14 cellular contexts compared by ENCODE assay signal in the genomic region with DNA sequence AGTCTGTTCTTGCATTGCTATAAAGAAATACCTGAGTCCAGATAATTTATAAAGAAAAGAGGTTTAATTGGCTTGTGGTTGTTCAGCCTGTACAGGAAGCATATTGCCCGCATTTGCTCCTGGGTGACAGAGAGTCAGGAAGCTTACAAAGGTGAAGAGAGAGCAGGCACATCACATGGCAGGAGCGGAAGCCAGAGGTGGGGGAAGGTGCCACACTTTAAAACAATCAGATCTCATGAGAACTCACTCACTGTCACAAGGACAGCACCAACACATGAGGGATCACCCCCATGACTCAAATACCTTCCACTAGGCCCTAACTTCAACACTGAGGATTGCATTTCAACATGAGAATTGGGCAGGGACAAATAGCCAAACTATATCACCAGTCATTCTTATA.
DNase-seq lines count a peak whose midpoint lies in the region; ATAC-seq and TF ChIP-seq lines count a peak whose summit lies in the region.
"Had no signal": no experiment of that assay in that cellular context is flagged by ENCODE, and none has a peak within 500 bp of the region (broad histone marks: within the 10 kb centered on the region; RNA-seq: fewer than 3 reads in every experiment).

No MANE protein-coding gene starts in this region.

- no peak overlapping the region for H3K27ac ChIP-seq in CD8-positive, alpha-beta T cell (ENCODE audit: low read depth, low read length)
- H3K27ac ChIP-seq in mesenchymal stem cell (ENCODE audit: low read length, poor library complexity, severe bottlenecking) = no peak overlapping the region
- no peak overlapping the region for H3K27ac ChIP-seq in brain microvascular endothelial cell
- H3K27ac ChIP-seq: RWPE1 had no signal

- CTCF ChIA-PET in CD8-positive, alpha-beta T cell (lab: Charles Lee) = interaction anchor here (0.8 to 1.5 kb wide), 4 partner anchors 9 to 91 kb away, joined by 3 to 4 read pairs (median 4); no protein-coding TSS in a partner anchor

- H3K4me2 ChIP-seq in mesenchymal stem cell (ENCODE audit: low read length, poor library complexity, severe bottlenecking) = no peak overlapping the region

- H2AK5ac ChIP-seq in mesenchymal stem cell (ENCODE audit: low read length, severe bottlenecking) = no peak overlapping the region

- no peaks in the 10 kb centered on the region for H3K9me3 ChIP-seq in CD8-positive, alpha-beta T cell (ENCODE audit: low read length)
- H3K9me3 ChIP-seq in T-helper 17 cell (ENCODE audit: control insufficient read depth, low read length, poor library complexity, severe bottlenecking) = no peaks in the 10 kb centered on the region
- no peaks in the 10 kb centered on the region for H3K9me3 ChIP-seq in mesenchymal stem cell (ENCODE audit: control insufficient read depth, low read length)

- no peak overlapping the region for H2BK15ac ChIP-seq in mesenchymal stem cell (ENCODE audit: low read depth, poor library complexity, severe bottlenecking)

- H3K23ac ChIP-seq in mesenchymal stem cell (ENCODE audit: low read length in 2 of 2) = no peak overlapping the region

- in situ Hi-C loops in brain microvascular endothelial cell (cut with HindIII; ENCODE audit: low pct_ligation_motif_present, low sequenced_read_pairs) = no loop called here

- H2AFZ ChIP-seq in mesenchymal stem cell (ENCODE audit: low read depth, low read length) = no peak overlapping the region

- H4K91ac ChIP-seq in mesenchymal stem cell (ENCODE audit: low read length) = no peak overlapping the region

- H3K18ac ChIP-seq in mesenchymal stem cell (ENCODE audit: low read depth in 1 of 2, low read length in 2 of 2) = peak overlapping the region in 1 of 2 experiments; percentile 0

- H4K8ac ChIP-seq in mesenchymal stem cell (ENCODE audit: low read length) = no peak overlapping the region

- peak in 6 of 7 experiments; percentile 16 to 69 (median 36) for DNase-seq in CD8-positive, alpha-beta T cell
- DNase-seq in T-helper 17 cell = peak in 2 of 3 donors; percentile 11 to 12
- peak; percentile 20 for DNase-seq in activated T-helper 1 cell treated with Interleukin-2 at 50 U/mL for 16 hours (ENCODE audit: low read depth)
- DNase-seq in mesenchymal stem cell = no peak
- no peak for DNase-seq in foreskin fibroblast
- DNase-seq in brain microvascular endothelial cell = no peak
- no peak for DNase-seq in DMS79 treated with DMSO at 0.1 percent for 48 hours (lab: John Stamatoyannopoulos, UW)
- DNase-seq: DMS53, NCI-H1694, NCI-H526 treated with DMSO at 0.1 percent for 48 hours had no signal

- H3K9ac ChIP-seq in mesenchymal stem cell (ENCODE audit: low read length) = no peak overlapping the region

- no peak overlapping the region for H3K4me3 ChIP-seq in CD8-positive, alpha-beta T cell (ENCODE audit: low read depth, low read length)
- no peak overlapping the region for H3K4me3 ChIP-seq in mesenchymal stem cell (ENCODE audit: insufficient read depth in 1 of 2, low read depth in 1 of 2, low read length in 2 of 2)
- no peak overlapping the region for H3K4me3 ChIP-seq in foreskin fibroblast (ENCODE audit: low read depth in 1 of 2, low read length in 2 of 2)
- H3K4me3 ChIP-seq in brain microvascular endothelial cell (ENCODE audit: low read depth, low read length) = no peak overlapping the region

- H3K14ac ChIP-seq in mesenchymal stem cell (ENCODE audit: low read length in 2 of 2) = no peak overlapping the region

- H2BK12ac ChIP-seq in mesenchymal stem cell (ENCODE audit: low read length in 2 of 2) = peak overlapping the region; percentile 2 to 29

- H3K27me3 Mint-ChIP-seq in CD8-positive, alpha-beta T cell (ENCODE audit: low read depth) = no peaks in the 10 kb centered on the region
- H3K27me3 Mint-ChIP-seq in T-helper 17 cell = no peaks in the 10 kb centered on the region
- H3K27me3 Mint-ChIP-seq: dendritic cell treated with granulocyte-macrophage colony-stimulating factor and Interleukin-4, amounts not matched to agents 40 ng/mL and 50 ng/mL, for 4 days; stimulated activated memory B cell treated with anti-CD40 and anti-IgM and Interleukin-4, amounts not matched to agents 10 μg/mL and 1 μg/mL and 100 μg/mL, for 72 hours had no signal

- H3K9me3 Mint-ChIP-seq in CD8-positive, alpha-beta T cell = peaks cover 5% of the 10 kb centered on the region
- H3K9me3 Mint-ChIP-seq: dendritic cell treated with granulocyte-macrophage colony-stimulating factor and Interleukin-4, amounts not matched to agents 40 ng/mL and 50 ng/mL, for 4 days; stimulated activated memory B cell treated with anti-CD40 and anti-IgM and Interleukin-4, amounts not matched to agents 10 μg/mL and 1 μg/mL and 100 μg/mL, for 72 hours had no signal

- WGBS in mesenchymal stem cell = 91% methylated on average over 2 of the region's 2 CpGs

- no peaks in the 10 kb centered on the region for H3K27me3 ChIP-seq in CD8-positive, alpha-beta T cell (ENCODE audit: insufficient read depth, low read length)
- H3K27me3 ChIP-seq in mesenchymal stem cell (ENCODE audit: control insufficient read depth in 1 of 2, insufficient read depth in 1 of 2, low read length in 2 of 2) = no peaks in the 10 kb centered on the region
- no peaks in the 10 kb centered on the region for H3K27me3 ChIP-seq in brain microvascular endothelial cell (replicated peaks)

- H2BK5ac ChIP-seq in mesenchymal stem cell (ENCODE audit: low read depth, low read length, poor library complexity, severe bottlenecking) = no peak overlapping the region

- H3K79me1 ChIP-seq in mesenchymal stem cell (replicated peaks; ENCODE audit: low read length, poor library complexity, severe bottlenecking) = no peaks in the 10 kb centered on the region

- no peak for TF ChIP-seq CTCF in CD8-positive, alpha-beta T cell (IDR thresholded peaks at IDR 0.05)
- no peak for TF ChIP-seq CTCF in foreskin fibroblast (IDR thresholded peaks at IDR 0.05; ENCODE audit: low read depth, low read length)
- TF ChIP-seq CTCF in brain microvascular endothelial cell (IDR thresholded peaks at IDR 0.05; ENCODE audit: low read depth, low read length, missing control alignments) = no peak

- POLR2A ChIA-PET in CD8-positive, alpha-beta T cell (lab: Charles Lee) = interaction anchor here (1.5 kb wide), 1 partner anchor 24 kb away, joined by 3 read pairs; no protein-coding TSS in a partner anchor

- no peak overlapping the region for H3K4ac ChIP-seq in mesenchymal stem cell (ENCODE audit: low read depth in 1 of 2, low read length in 2 of 2)

- H3K4me3 Mint-ChIP-seq in CD8-positive, alpha-beta T cell = peak overlapping the region; percentile 57
- H3K4me3 Mint-ChIP-seq in T-helper 17 cell = peak overlapping the region; percentile 25
- H3K4me3 Mint-ChIP-seq: dendritic cell treated with granulocyte-macrophage colony-stimulating factor and Interleukin-4, amounts not matched to agents 40 ng/mL and 50 ng/mL, for 4 days; stimulated activated memory B cell treated with anti-CD40 and anti-IgM and Interleukin-4, amounts not matched to agents 10 μg/mL and 1 μg/mL and 100 μg/mL, for 72 hours had no signal

- H3K36me3 ChIP-seq in CD8-positive, alpha-beta T cell (ENCODE audit: insufficient read depth, low read length) = no peaks in the 10 kb centered on the region
- H3K36me3 ChIP-seq in mesenchymal stem cell (ENCODE audit: control insufficient read depth in 1 of 2, insufficient read depth in 2 of 2, low read depth in 1 of 2, low read length in 2 of 2) = no peaks in the 10 kb centered on the region
- no peaks in the 10 kb centered on the region for H3K36me3 ChIP-seq in brain microvascular endothelial cell (replicated peaks)

- peak; percentile 88 for ATAC-seq in CD8-positive, alpha-beta T cell
- ATAC-seq in T-helper 17 cell (peak; percentile 86), GM19035 (IDR thresholded peaks at IDR 0.05; ENCODE audit: unreplicated experiment) (no peak)
- ATAC-seq: stimulated activated memory B cell treated with anti-CD40 and anti-IgM and Interleukin-4, amounts not matched to agents 10 μg/mL and 1 μg/mL and 100 μg/mL, for 72 hours had no signal

- H3K36me3 Mint-ChIP-seq in CD8-positive, alpha-beta T cell = no peaks in the 10 kb centered on the region
- no peaks in the 10 kb centered on the region for H3K36me3 Mint-ChIP-seq in T-helper 17 cell (ENCODE audit: low read depth)
- H3K36me3 Mint-ChIP-seq: stimulated activated memory B cell treated with anti-CD40 and anti-IgM and Interleukin-4, amounts not matched to agents 10 μg/mL and 1 μg/mL and 100 μg/mL, for 72 hours had no signal

- intact Hi-C loops in CD8-positive, alpha-beta T cell (cut with DNase I, micrococcal nuclease) = loop anchor here in 1 of 2 experiments (2.0 to 5.0 kb wide), 2 partner anchors 14 to 43 kb away; no protein-coding TSS in a partner anchor

- H3K4me1 ChIP-seq in CD8-positive, alpha-beta T cell (ENCODE audit: insufficient read depth, low read length) = peaks cover 61% of the 10 kb centered on the region
- H3K4me1 ChIP-seq in mesenchymal stem cell (ENCODE audit: control insufficient read depth, insufficient read depth, low read depth, low read length) = no peaks in the 10 kb centered on the region

- no peak overlapping the region for H2BK120ac ChIP-seq in mesenchymal stem cell (ENCODE audit: low read depth, low read length)

- H3K4me1 Mint-ChIP-seq in CD8-positive, alpha-beta T cell (ENCODE audit: low read depth) = peaks cover 80% of the 10 kb centered on the region
- peaks cover 33% of the 10 kb centered on the region for H3K4me1 Mint-ChIP-seq in T-helper 17 cell
- H3K4me1 Mint-ChIP-seq: stimulated activated memory B cell treated with anti-CD40 and anti-IgM and Interleukin-4, amounts not matched to agents 10 μg/mL and 1 μg/mL and 100 μg/mL, for 72 hours had no signal

- peak overlapping the region; percentile 91 for H3K27ac Mint-ChIP-seq in CD8-positive, alpha-beta T cell
- peak overlapping the region; percentile 81 for H3K27ac Mint-ChIP-seq in T-helper 17 cell
- H3K27ac Mint-ChIP-seq: dendritic cell treated with granulocyte-macrophage colony-stimulating factor and Interleukin-4, amounts not matched to agents 40 ng/mL and 50 ng/mL, for 4 days; stimulated activated memory B cell treated with anti-CD40 and anti-IgM and Interleukin-4, amounts not matched to agents 10 μg/mL and 1 μg/mL and 100 μg/mL, for 72 hours had no signal

Comparison
In these comparisons a context has a peak if more than half of its experiments do, and no peak if none do; other contexts are left out.
1. DNase-seq: peak in CD8-positive, alpha-beta T cell (6 of 7), T-helper 17 cell (2 of 3) and activated T-helper 1 cell treated with Interleukin-2 at 50 U/mL for 16 hours (single experiment); none in mesenchymal stem cell (single experiment), foreskin fibroblast (0 of 2), brain microvascular endothelial cell (single experiment) and DMS79 treated with DMSO at 0.1 percent for 48 hours (single experiment).